In genomic region chr18:72161686-72162085, GRCh38 we compare ENCODE assay signal across 23 cellular contexts.
DNase-seq lines count a peak whose midpoint lies in the region; ATAC-seq, FAIRE-seq and TF ChIP-seq lines count a peak whose summit lies in the region.
"Had no signal": no experiment of that assay in that cellular context is flagged by ENCODE, and none has a peak within 500 bp of the region (broad histone marks: within the 10 kb centered on the region; RNA-seq: fewer than 3 reads in every experiment).

No MANE protein-coding gene starts in this region.

- no peak for TF ChIP-seq CTCF in astrocyte of the spinal cord (IDR thresholded peaks at IDR 0.05; ENCODE audit: low read depth, low read length)
- TF ChIP-seq CTCF in body of pancreas (IDR thresholded peaks at IDR 0.05) = no peak

- FAIRE-seq in small intestine (lab: Jason Lieb, UNC) = no peak
- FAIRE-seq: colon, kidney had no signal

- WGBS in body of pancreas, 2 donors = 28 to 39% methylated on average over 1 of the region's 1 CpG
- 10 to 27% (median 23%) methylated on average over 1 of the region's 1 CpG for WGBS in small intestine, 3 donors

- H3K4me1 ChIP-seq in body of pancreas (no peaks in the 10 kb centered on the region), small intestine (ENCODE audit: control insufficient read depth in 2 of 2, insufficient read depth in 1 of 2, low read depth in 1 of 2, low read length in 1 of 2) (no peaks in the 10 kb centered on the region)
- H3K4me1 ChIP-seq: esophagus squamous epithelium had no signal

- H3K27ac ChIP-seq in body of pancreas (no peak overlapping the region), small intestine (ENCODE audit: low read depth in 1 of 2, low read length in 1 of 2) (no peak overlapping the region)
- H3K27ac ChIP-seq: esophagus squamous epithelium, GM23248 had no signal

- intact Hi-C loops in body of pancreas (cut with DNase I) = no loop called here

- H3K4me3 ChIP-seq in astrocyte of the spinal cord (ENCODE audit: low read depth, low read length) (no peak overlapping the region), body of pancreas (no peak overlapping the region), small intestine (ENCODE audit: low read depth in 1 of 2, low read length in 2 of 2) (no peak overlapping the region)
- H3K4me3 ChIP-seq: esophagus squamous epithelium, GM23248, lung had no signal

- ATAC-seq in body of pancreas (no peak), HG03520 (IDR thresholded peaks at IDR 0.05; ENCODE audit: unreplicated experiment) (no peak)
- ATAC-seq: SK-N-SH treated with all-trans-retinoic acid at 6 μM for 48 hours had no signal

- no peak for TF ChIP-seq POLR2A in body of pancreas (IDR thresholded peaks at IDR 0.05)

- in situ Hi-C loops in astrocyte of the spinal cord (cut with HindIII; ENCODE audit: low sequenced_read_pairs) = no loop called here

- no peaks in the 10 kb centered on the region for H3K9me3 ChIP-seq in body of pancreas
- no peaks in the 10 kb centered on the region for H3K9me3 ChIP-seq in small intestine (ENCODE audit: control insufficient read depth, low read depth)
- H3K9me3 ChIP-seq: esophagus squamous epithelium had no signal

- H3K27me3 ChIP-seq in body of pancreas = no peaks in the 10 kb centered on the region
- H3K27me3 ChIP-seq in small intestine (ENCODE audit: control insufficient read depth in 2 of 2, insufficient read depth in 2 of 2, low read length in 2 of 2) = no peaks in the 10 kb centered on the region
- H3K27me3 ChIP-seq: esophagus squamous epithelium had no signal

- H3K36me3 ChIP-seq in body of pancreas (replicated peaks in 1 of 2; ENCODE audit: insufficient read depth in 1 of 2, low read depth in 2 of 2) (no peaks in the 10 kb centered on the region), small intestine (ENCODE audit: control insufficient read depth in 2 of 2, insufficient read depth in 2 of 2, low read length in 2 of 2) (no peaks in the 10 kb centered on the region)
- H3K36me3 ChIP-seq: esophagus squamous epithelium had no signal

- peak; percentile 37 for DNase-seq in NCI-H2107 treated with DMSO at 0.1 percent for 48 hours (lab: John Stamatoyannopoulos, UW; ENCODE audit: unreplicated experiment)
- no peak for DNase-seq in NCI-H2107 (lab: John Stamatoyannopoulos, UW)
- peak; percentile 18 for DNase-seq in NCI-H510A (lab: John Stamatoyannopoulos, UW)
- DNase-seq in astrocyte of the spinal cord (ENCODE audit: low read depth, low spot score) = peak; percentile 10
- DNase-seq in non-pigmented ciliary epithelial cell (ENCODE audit: low read depth) = peak; percentile 18
- DNase-seq in body of pancreas = no peak
- no peak for DNase-seq in small intestine
- DNase-seq: activated CD4-positive, alpha-beta T cell treated with anti-CD3 and anti-CD28 coated beads for 48 hours; activated T-cell treated with anti-CD3 and anti-CD28 coated beads, Interleukin-2, amount 50 U/mL, for 24 hours; DMS79; effector CD8-positive, alpha-beta T cell; esophagus squamous epithelium; GM23248; kidney; NCI-H1436 treated with DMSO at 0.1 percent for 48 hours; NCI-H226; nephron progenitor cell; stimulated activated CD8-positive, alpha-beta memory T cell treated with anti-CD3 and anti-CD28 coated beads, Interleukin-4, amount 100 ng/mL, for 48 hours; trophoblast cell had no signal

Comparison
In these comparisons a context has a peak if more than half of its experiments do, and no peak if none do; other contexts are left out.
1. DNase-seq: peak in NCI-H2107 treated with DMSO at 0.1 percent for 48 hours (single experiment), NCI-H510A (single experiment), astrocyte of the spinal cord (single experiment) and non-pigmented ciliary epithelial cell (single experiment); none in NCI-H2107 (single experiment), body of pancreas (0 of 4) and small intestine (single experiment).